33 cellular contexts compared by ENCODE assay signal in genomic region chr7:121436688-121437087, GRCh38.
"Had no signal": no experiment of that assay in that cellular context is flagged by ENCODE, and none has a peak within 500 bp of the region (broad histone marks: within the 10 kb centered on the region; RNA-seq: fewer than 3 reads in every experiment).

No MANE protein-coding gene starts in this region.

- ATAC-seq: esophagus mucosa; heart right ventricle; left ventricle myocardium superior; right lobe of liver; stimulated activated naive CD8-positive, alpha-beta T cell treated with anti-CD3 and anti-CD28 coated beads, Interleukin-15, Interleukin-2, amounts not matched to agents 100 U/mL and 50 U/mL, for 24 hours had no signal

- H3K36me3 Mint-ChIP-seq: naive B cell had no signal

- H3K4me3 Mint-ChIP-seq: activated naive CD4-positive, alpha-beta T cell treated with anti-CD3 and anti-CD28 coated beads for 36 hours; activated naive CD8-positive, alpha-beta T cell treated with anti-CD3 and anti-CD28 coated beads for 36 hours; activated T-helper 1 cell treated with anti-CD3 and anti-CD28 coated beads, Interleukin-12 subunit alpha, Interleukin-12 subunit beta, Interleukin-2, Interleukin-4 antibody, amounts not matched to agents 30 ng/mL and 10 ng/mL and 1 ng/mL, durations not matched to agents 14 hours and 24 hours and 36 hours; brain; mesothelial cell of epicardium; naive B cell; nephron progenitor cell; T-helper 2 cell treated with Interferon-gamma antibody and Interleukin-4, amounts not matched to agents 5 μg/mL and 100 μg/mL, for 36 hours had no signal

- DNase-seq: activated CD4-positive, alpha-beta T cell treated with anti-CD3 and anti-CD28 coated beads for 4 hours; activated CD4-positive, alpha-beta T cell treated with anti-CD3 and anti-CD28 coated beads, Interleukin-2, amount 50 U/mL, for 4 hours; activated effector memory CD4-positive, alpha-beta T cell treated with anti-CD3 and anti-CD28 coated beads, Interleukin-2, amount 50 U/mL, for 16 hours; activated naive CD4-positive, alpha-beta T cell treated with anti-CD3 and anti-CD28 coated beads for 36 hours; activated naive CD8-positive, alpha-beta T cell treated with anti-CD3 and anti-CD28 coated beads for 36 hours; activated T-cell treated with anti-CD3 and anti-CD28 coated beads for 4 hours; adrenal gland; dorsolateral prefrontal cortex; effector memory CD4-positive, alpha-beta T cell; foreskin fibroblast; heart right ventricle; islet precursor cell; left ventricle myocardium superior; naive B cell; nephron progenitor cell; ovary; right lobe of liver; stimulated activated CD4-positive, alpha-beta T cell treated with anti-CD3 and anti-CD28 coated beads, Interleukin-12 subunit alpha, Interleukin-12 subunit beta, amount 100 ng/mL, for 4 hours; stimulated activated CD4-positive, alpha-beta T cell treated with anti-CD3 and anti-CD28 coated beads, Interleukin-4, amount 100 ng/mL, for 1 hour; stimulated activated naive CD8-positive, alpha-beta T cell treated with anti-CD3 and anti-CD28 coated beads, Interleukin-15, Interleukin-2, amounts not matched to agents 100 U/mL and 50 U/mL, for 24 hours; T-helper 1 cell; upper lobe of left lung had no signal

- H3K27ac ChIP-seq: adrenal gland, ascending aorta, cardiac muscle cell, coronary artery, dorsolateral prefrontal cortex, heart right ventricle, ovary, right lobe of liver, thoracic aorta, upper lobe of left lung, vagina had no signal

- H3K27me3 ChIP-seq: adrenal gland, ascending aorta, cardiac muscle cell, dorsolateral prefrontal cortex, heart right ventricle, ovary, right lobe of liver, upper lobe of left lung, vagina had no signal

- H3K36me3 ChIP-seq: adrenal gland, ascending aorta, cardiac muscle cell, heart right ventricle, ovary, right lobe of liver, thoracic aorta, upper lobe of left lung, vagina had no signal

- H3K9me3 ChIP-seq: adrenal gland, ovary, right lobe of liver, thoracic aorta, upper lobe of left lung, vagina had no signal

- H3K27me3 Mint-ChIP-seq: activated naive CD8-positive, alpha-beta T cell treated with anti-CD3 and anti-CD28 coated beads for 36 hours; brain; naive B cell; progenitor cell of endocrine pancreas had no signal

- H3K4me3 ChIP-seq: adrenal gland, ascending aorta, cardiac muscle cell, coronary artery, dorsolateral prefrontal cortex, heart right ventricle, ovary, right lobe of liver, thoracic aorta, upper lobe of left lung, vagina had no signal

- H3K27ac Mint-ChIP-seq: activated naive CD4-positive, alpha-beta T cell treated with anti-CD3 and anti-CD28 coated beads for 36 hours; activated naive CD8-positive, alpha-beta T cell treated with anti-CD3 and anti-CD28 coated beads for 36 hours; activated T-helper 1 cell treated with anti-CD3 and anti-CD28 coated beads, Interleukin-12 subunit alpha, Interleukin-12 subunit beta, Interleukin-2, Interleukin-4 antibody, amounts not matched to agents 30 ng/mL and 10 ng/mL and 1 ng/mL, durations not matched to agents 14 hours and 24 hours and 36 hours; brain; nephron progenitor cell; progenitor cell of endocrine pancreas; T-helper 2 cell treated with Interferon-gamma antibody and Interleukin-4, amounts not matched to agents 5 μg/mL and 100 μg/mL, for 36 hours had no signal
